21 cellular contexts compared by ENCODE assay signal in genomic region chr11:65771589-65772112, GRCh38. TPM values are rescaled to one million over a fixed set of nuclear protein-coding genes. Genes with fewer than 3 reads are reported as not detected.
"Had no signal": no experiment of that assay in that cellular context is flagged by ENCODE, and none has a peak within 500 bp of the region (broad histone marks: within the 10 kb centered on the region; RNA-seq: fewer than 3 reads in every experiment).

No MANE protein-coding gene starts in this region.

- H3K4me3 Mint-ChIP-seq: activated CD4-positive, alpha-beta memory T cell treated with anti-CD3 and anti-CD28 coated beads, Interleukin-2, amount 10 ng/mL, durations not matched to agents 7 days and 5 days; activated CD4-positive, alpha-beta T cell treated with anti-CD3 and anti-CD28 coated beads for 36 hours; activated naive CD4-positive, alpha-beta T cell treated with anti-CD3 and anti-CD28 coated beads, Interleukin-2, amount 50 U/mL, for 24 hours; activated T-cell treated with anti-CD3 and anti-CD28 coated beads, Interleukin-2, amount 50 U/mL, for 72 hours; T-helper 17 cell had no signal

- H2AFZ ChIP-seq: PC-9 had no signal

- H3K27ac ChIP-seq: breast epithelium, PC-9 had no signal

- H3K9me3 Mint-ChIP-seq: activated CD4-positive, alpha-beta memory T cell treated with anti-CD3 and anti-CD28 coated beads, Interleukin-2, amount 10 ng/mL, durations not matched to agents 7 days and 5 days; activated naive CD4-positive, alpha-beta T cell treated with anti-CD3 and anti-CD28 coated beads, Interleukin-2, amount 50 U/mL, for 24 hours; activated T-cell treated with anti-CD3 and anti-CD28 coated beads, Interleukin-2, amount 50 U/mL, for 72 hours had no signal

- H3K4me1 ChIP-seq: breast epithelium had no signal

- H3K9me3 ChIP-seq: breast epithelium had no signal

- H3K27me3 ChIP-seq: breast epithelium had no signal

- H3K27ac Mint-ChIP-seq: activated CD4-positive, alpha-beta memory T cell treated with anti-CD3 and anti-CD28 coated beads, Interleukin-2, amount 10 ng/mL, durations not matched to agents 7 days and 5 days; activated CD4-positive, alpha-beta T cell treated with anti-CD3 and anti-CD28 coated beads for 36 hours; activated naive CD4-positive, alpha-beta T cell treated with anti-CD3 and anti-CD28 coated beads, Interleukin-2, amount 50 U/mL, for 24 hours; activated T-cell treated with anti-CD3 and anti-CD28 coated beads, Interleukin-2, amount 50 U/mL, for 72 hours; T-helper 17 cell had no signal

- H3K4me2 ChIP-seq: PC-9 had no signal

- H3K27me3 Mint-ChIP-seq: activated CD4-positive, alpha-beta memory T cell treated with anti-CD3 and anti-CD28 coated beads, Interleukin-2, amount 10 ng/mL, durations not matched to agents 7 days and 5 days; activated CD4-positive, alpha-beta T cell treated with anti-CD3 and anti-CD28 coated beads for 36 hours; activated naive CD4-positive, alpha-beta T cell treated with anti-CD3 and anti-CD28 coated beads, Interleukin-2, amount 50 U/mL, for 24 hours; T-helper 17 cell had no signal

- H3K36me3 Mint-ChIP-seq: activated naive CD4-positive, alpha-beta T cell treated with anti-CD3 and anti-CD28 coated beads, Interleukin-2, amount 50 U/mL, for 24 hours had no signal

- DNase-seq: activated CD4-positive, alpha-beta memory T cell treated with anti-CD3 and anti-CD28 coated beads, Interleukin-2, amount 10 ng/mL, durations not matched to agents 7 days and 5 days; activated CD4-positive, alpha-beta T cell treated with anti-CD3 and anti-CD28 coated beads for 36 hours; activated CD4-positive, alpha-beta T cell treated with anti-CD3 and anti-CD28 coated beads, Interleukin-2, amount 50 U/mL, for 1 hour; activated CD8-positive, alpha-beta memory T cell treated with anti-CD3 and anti-CD28 coated beads, Interleukin-2, amount 50 U/mL, for 4 hours; activated T-cell treated with anti-CD3 and anti-CD28 coated beads, Interleukin-2, amount 50 U/mL, for 72 hours; aorta; caudate nucleus; MM.1S; NCI-H1105; NCI-H1436; NCI-H187; NCI-H2081; NCI-H510A treated with DMSO at 0.1 percent for 48 hours; NCI-H69; PC-9; SHP77 treated with DMSO at 0.1 percent for 48 hours; T-helper 17 cell; T1000 had no signal

- H3K4me3 ChIP-seq: breast epithelium, PC-9 had no signal

- ATAC-seq: activated CD4-positive, alpha-beta T cell treated with anti-CD3 and anti-CD28 coated beads for 36 hours; activated T-cell treated with anti-CD3 and anti-CD28 coated beads, Interleukin-2, amount 50 U/mL, for 72 hours; T-helper 17 cell had no signal

- H3K36me3 ChIP-seq: breast epithelium had no signal

RNA-seq across cellular contexts. Expression of gene OVOL1, which starts 15.2 kb away (rescaled TPM):
- total RNA-seq: activated CD4-positive, alpha-beta memory T cell treated with anti-CD3 and anti-CD28 coated beads, Interleukin-2, amount 10 ng/mL, durations not matched to agents 7 days and 5 days; activated CD8-positive, alpha-beta memory T cell treated with anti-CD3 and anti-CD28 coated beads for 36 hours; aorta had no signal
